ENCODE assay signal across 2 cellular contexts in genomic region chr7:130894146-130895005, GRCh38.
TF ChIP-seq lines count a peak whose summit lies in the region.

No MANE protein-coding gene starts in this region.

TF ChIP-seq in GM12878, 131 proteins besides CTCF, POLR2A, EP300 and RAD21 (continued from another document):
- TF ChIP-seq, protein P1, sequence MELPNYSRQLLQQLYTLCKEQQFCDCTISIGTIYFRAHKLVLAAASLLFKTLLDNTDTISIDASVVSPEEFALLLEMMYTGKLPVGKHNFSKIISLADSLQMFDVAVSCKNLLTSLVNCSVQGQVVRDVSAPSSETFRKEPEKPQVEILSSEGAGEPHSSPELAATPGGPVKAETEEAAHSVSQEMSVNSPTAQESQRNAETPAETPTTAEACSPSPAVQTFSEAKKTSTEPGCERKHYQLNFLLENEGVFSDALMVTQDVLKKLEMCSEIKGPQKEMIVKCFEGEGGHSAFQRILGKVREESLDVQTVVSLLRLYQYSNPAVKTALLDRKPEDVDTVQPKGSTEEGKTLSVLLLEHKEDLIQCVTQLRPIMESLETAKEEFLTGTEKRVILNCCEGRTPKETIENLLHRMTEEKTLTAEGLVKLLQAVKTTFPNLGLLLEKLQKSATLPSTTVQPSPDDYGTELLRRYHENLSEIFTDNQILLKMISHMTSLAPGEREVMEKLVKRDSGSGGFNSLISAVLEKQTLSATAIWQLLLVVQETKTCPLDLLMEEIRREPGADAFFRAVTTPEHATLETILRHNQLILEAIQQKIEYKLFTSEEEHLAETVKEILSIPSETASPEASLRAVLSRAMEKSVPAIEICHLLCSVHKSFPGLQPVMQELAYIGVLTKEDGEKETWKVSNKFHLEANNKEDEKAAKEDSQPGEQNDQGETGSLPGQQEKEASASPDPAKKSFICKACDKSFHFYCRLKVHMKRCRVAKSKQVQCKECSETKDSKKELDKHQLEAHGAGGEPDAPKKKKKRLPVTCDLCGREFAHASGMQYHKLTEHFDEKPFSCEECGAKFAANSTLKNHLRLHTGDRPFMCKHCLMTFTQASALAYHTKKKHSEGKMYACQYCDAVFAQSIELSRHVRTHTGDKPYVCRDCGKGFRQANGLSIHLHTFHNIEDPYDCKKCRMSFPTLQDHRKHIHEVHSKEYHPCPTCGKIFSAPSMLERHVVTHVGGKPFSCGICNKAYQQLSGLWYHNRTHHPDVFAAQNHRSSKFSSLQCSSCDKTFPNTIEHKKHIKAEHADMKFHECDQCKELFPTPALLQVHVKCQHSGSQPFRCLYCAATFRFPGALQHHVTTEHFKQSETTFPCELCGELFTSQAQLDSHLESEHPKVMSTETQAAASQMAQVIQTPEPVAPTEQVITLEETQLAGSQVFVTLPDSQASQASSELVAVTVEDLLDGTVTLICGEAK (IDR thresholded peaks at IDR 0.05; ENCODE audit: borderline replicate concordance) = no peak
- TF ChIP-seq CHD2 (IDR thresholded peaks at IDR 0.05; ENCODE audit: borderline replicate concordance, low read depth, low read length) (no peak), PAX5 (IDR thresholded peaks at IDR 0.05; ENCODE audit: borderline replicate concordance, low read depth, low read length) (no peak), CBFB (IDR thresholded peaks at IDR 0.05; ENCODE audit: low read depth) (no peak), TCF12 (IDR thresholded peaks at IDR 0.05; ENCODE audit: low read depth, low read length) (peak; percentile 11; the same call in 1 of the 2 replicates), IKZF1 (conservative IDR thresholded peaks at IDR 0.05) (no peak), SRF (IDR thresholded peaks at IDR 0.05; ENCODE audit: low read depth in 2 of 2, low read length in 2 of 2) (no peak), DPF2 (IDR thresholded peaks at IDR 0.05) (no peak), BCL11A (IDR thresholded peaks at IDR 0.05; ENCODE audit: low read depth, low read length) (no peak), RELB (IDR thresholded peaks at IDR 0.05; ENCODE audit: low read depth) (no peak), MYB (IDR thresholded peaks at IDR 0.05; ENCODE audit: borderline replicate concordance, low read depth, low read length) (no peak), RBBP5 (conservative IDR thresholded peaks at IDR 0.05) (no peak), RFX5 (IDR thresholded peaks at IDR 0.05; ENCODE audit: low read depth, low read length) (no peak), TBL1XR1 (IDR thresholded peaks at IDR 0.05; ENCODE audit: low read depth, low read length) (no peak), RB1 (IDR thresholded peaks at IDR 0.05; ENCODE audit: borderline replicate concordance) (no peak), TCF3 (IDR thresholded peaks at IDR 0.05; ENCODE audit: borderline replicate concordance, insufficient read depth, low read depth, low read length) (peak; percentile 91), ZNF24 (IDR thresholded peaks at IDR 0.05) (no peak), ZNF217 (IDR thresholded peaks at IDR 0.05) (no peak), EED (IDR thresholded peaks at IDR 0.05; ENCODE audit: low read depth) (0 out of 2 replicates have a peak, but pooled peaks have one; percentile 27), RUNX3 (IDR thresholded peaks at IDR 0.05; ENCODE audit: low read length) (peak; percentile 54; the same call in 1 of the 2 replicates)
- TF ChIP-seq, protein P2, sequence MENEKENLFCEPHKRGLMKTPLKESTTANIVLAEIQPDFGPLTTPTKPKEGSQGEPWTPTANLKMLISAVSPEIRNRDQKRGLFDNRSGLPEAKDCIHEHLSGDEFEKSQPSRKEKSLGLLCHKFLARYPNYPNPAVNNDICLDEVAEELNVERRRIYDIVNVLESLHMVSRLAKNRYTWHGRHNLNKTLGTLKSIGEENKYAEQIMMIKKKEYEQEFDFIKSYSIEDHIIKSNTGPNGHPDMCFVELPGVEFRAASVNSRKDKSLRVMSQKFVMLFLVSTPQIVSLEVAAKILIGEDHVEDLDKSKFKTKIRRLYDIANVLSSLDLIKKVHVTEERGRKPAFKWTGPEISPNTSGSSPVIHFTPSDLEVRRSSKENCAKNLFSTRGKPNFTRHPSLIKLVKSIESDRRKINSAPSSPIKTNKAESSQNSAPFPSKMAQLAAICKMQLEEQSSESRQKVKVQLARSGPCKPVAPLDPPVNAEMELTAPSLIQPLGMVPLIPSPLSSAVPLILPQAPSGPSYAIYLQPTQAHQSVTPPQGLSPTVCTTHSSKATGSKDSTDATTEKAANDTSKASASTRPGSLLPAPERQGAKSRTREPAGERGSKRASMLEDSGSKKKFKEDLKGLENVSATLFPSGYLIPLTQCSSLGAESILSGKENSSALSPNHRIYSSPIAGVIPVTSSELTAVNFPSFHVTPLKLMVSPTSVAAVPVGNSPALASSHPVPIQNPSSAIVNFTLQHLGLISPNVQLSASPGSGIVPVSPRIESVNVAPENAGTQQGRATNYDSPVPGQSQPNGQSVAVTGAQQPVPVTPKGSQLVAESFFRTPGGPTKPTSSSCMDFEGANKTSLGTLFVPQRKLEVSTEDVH (IDR thresholded peaks at IDR 0.05; ENCODE audit: low read depth, partially characterized antibody) = no peak
- TF ChIP-seq, protein P3, sequence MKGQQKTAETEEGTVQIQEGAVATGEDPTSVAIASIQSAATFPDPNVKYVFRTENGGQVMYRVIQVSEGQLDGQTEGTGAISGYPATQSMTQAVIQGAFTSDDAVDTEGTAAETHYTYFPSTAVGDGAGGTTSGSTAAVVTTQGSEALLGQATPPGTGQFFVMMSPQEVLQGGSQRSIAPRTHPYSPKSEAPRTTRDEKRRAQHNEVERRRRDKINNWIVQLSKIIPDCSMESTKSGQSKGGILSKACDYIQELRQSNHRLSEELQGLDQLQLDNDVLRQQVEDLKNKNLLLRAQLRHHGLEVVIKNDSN (IDR thresholded peaks at IDR 0.05; ENCODE audit: borderline replicate concordance, extremely low read length, insufficient read depth, low read depth, low read length) = peak; percentile 13

TF ChIP-seq in HepG2, 621 proteins besides CTCF, POLR2A, EP300 and RAD21 (continued from another document and continues in another):
- TF ChIP-seq, protein P4, sequence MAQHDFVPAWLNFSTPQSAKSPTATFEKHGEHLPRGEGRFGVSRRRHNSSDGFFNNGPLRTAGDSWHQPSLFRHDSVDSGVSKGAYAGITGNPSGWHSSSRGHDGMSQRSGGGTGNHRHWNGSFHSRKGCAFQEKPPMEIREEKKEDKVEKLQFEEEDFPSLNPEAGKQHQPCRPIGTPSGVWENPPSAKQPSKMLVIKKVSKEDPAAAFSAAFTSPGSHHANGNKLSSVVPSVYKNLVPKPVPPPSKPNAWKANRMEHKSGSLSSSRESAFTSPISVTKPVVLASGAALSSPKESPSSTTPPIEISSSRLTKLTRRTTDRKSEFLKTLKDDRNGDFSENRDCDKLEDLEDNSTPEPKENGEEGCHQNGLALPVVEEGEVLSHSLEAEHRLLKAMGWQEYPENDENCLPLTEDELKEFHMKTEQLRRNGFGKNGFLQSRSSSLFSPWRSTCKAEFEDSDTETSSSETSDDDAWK (CRISPR knock-in tag; IDR thresholded peaks at IDR 0.05) = no peak
- no peak for TF ChIP-seq ZBTB8A (CRISPR knock-in tag; IDR thresholded peaks at IDR 0.05; ENCODE audit: borderline replicate concordance, low read depth)
- TF ChIP-seq CHD2 (IDR thresholded peaks at IDR 0.05; ENCODE audit: low read depth, low read length) = no peak
- peak; percentile 81 for TF ChIP-seq MED1 (CRISPR knock-in tag; IDR thresholded peaks at IDR 0.05)
- TF ChIP-seq FUBP1 (CRISPR knock-in tag; IDR thresholded peaks at IDR 0.05; ENCODE audit: borderline replicate concordance) = no peak
- TF ChIP-seq TOPORS (CRISPR knock-in tag; IDR thresholded peaks at IDR 0.05) = no peak
- no peak for TF ChIP-seq ZNF3 (CRISPR knock-in tag; IDR thresholded peaks at IDR 0.05)
- TF ChIP-seq MBNL3 (CRISPR knock-in tag; conservative IDR thresholded peaks at IDR 0.05) = no peak
- TF ChIP-seq RFXAP (CRISPR knock-in tag; IDR thresholded peaks at IDR 0.05; ENCODE audit: borderline replicate concordance) = no peak
- TF ChIP-seq ZNF552 (CRISPR knock-in tag; IDR thresholded peaks at IDR 0.05; ENCODE audit: borderline replicate concordance) = no peak
- no peak for TF ChIP-seq ZFP36 (IDR thresholded peaks at IDR 0.05; ENCODE audit: borderline replicate concordance, low read depth, low read length, partially characterized antibody)
- TF ChIP-seq NFYC (CRISPR knock-in tag; IDR thresholded peaks at IDR 0.05) = no peak
- TF ChIP-seq ZNF382 (CRISPR knock-in tag; IDR thresholded peaks at IDR 0.05; ENCODE audit: borderline replicate concordance) = no peak
- no peak for TF ChIP-seq KIAA2018 (CRISPR knock-in tag; IDR thresholded peaks at IDR 0.05; ENCODE audit: borderline replicate concordance)
- TF ChIP-seq SOX13 (IDR thresholded peaks at IDR 0.05) = no peak
- TF ChIP-seq SOX13 (CRISPR knock-in tag; conservative IDR thresholded peaks at IDR 0.05 in 1 of 2, IDR thresholded peaks at IDR 0.05 in 1 of 2) = peak in 1 of 2 experiments; percentile 58; a peak in 2 of 4 replicates
- TF ChIP-seq ZMYM3 (CRISPR knock-in tag; IDR thresholded peaks at IDR 0.05) = no peak
- no peak for TF ChIP-seq PLRG1 (conservative IDR thresholded peaks at IDR 0.05)
- TF ChIP-seq SMARCC2 (IDR thresholded peaks at IDR 0.05) = no peak
- no peak for TF ChIP-seq SATB2 (CRISPR knock-in tag; IDR thresholded peaks at IDR 0.05)
- no peak for TF ChIP-seq PHF21A (CRISPR knock-in tag; IDR thresholded peaks at IDR 0.05)
- TF ChIP-seq ZFP36L2 (CRISPR knock-in tag; IDR thresholded peaks at IDR 0.05) = no peak
- TF ChIP-seq ZNF749 (CRISPR knock-in tag; IDR thresholded peaks at IDR 0.05; ENCODE audit: borderline replicate concordance) = no peak
- TF ChIP-seq ATF5 (CRISPR knock-in tag; IDR thresholded peaks at IDR 0.05; ENCODE audit: low read depth) = no peak
- no peak for TF ChIP-seq ZNF329 (CRISPR knock-in tag; IDR thresholded peaks at IDR 0.05; ENCODE audit: low read depth)
- TF ChIP-seq GATAD1 (CRISPR knock-in tag; IDR thresholded peaks at IDR 0.05) = 0 out of 2 replicates have a peak, but pooled peaks have one; percentile 1
- TF ChIP-seq ZNF678 (CRISPR knock-in tag; IDR thresholded peaks at IDR 0.05) = no peak
- no peak for TF ChIP-seq ZNF816 (CRISPR knock-in tag; IDR thresholded peaks at IDR 0.05; ENCODE audit: borderline replicate concordance)
- no peak for TF ChIP-seq ZFP37 (CRISPR knock-in tag; IDR thresholded peaks at IDR 0.05; ENCODE audit: borderline replicate concordance)
